26 cellular contexts compared by ENCODE assay signal in the genomic region with DNA sequence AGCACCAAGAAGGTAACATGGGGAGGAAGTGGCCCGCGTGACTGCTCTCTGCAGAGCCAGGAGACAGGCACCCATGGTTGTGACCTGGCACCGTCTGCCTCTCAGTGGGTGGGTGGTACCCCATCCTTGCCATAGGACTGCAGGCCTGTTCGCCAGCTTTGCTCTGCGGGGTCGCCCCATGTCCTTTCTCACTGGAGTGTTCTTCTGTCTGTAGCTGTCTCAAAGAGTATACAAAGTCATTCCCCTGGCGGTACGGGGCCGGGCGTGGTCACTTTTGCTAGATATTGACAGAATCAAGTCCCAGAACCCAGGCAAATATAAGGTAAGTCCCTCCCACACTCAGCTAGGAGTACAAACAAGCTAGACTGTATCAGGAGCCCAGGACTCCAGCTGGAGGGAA. TPM values are rescaled to one million over a fixed set of nuclear protein-coding genes. Genes with fewer than 3 reads are reported as not detected.
DNase-seq lines count a peak whose midpoint lies in the region; ATAC-seq, FAIRE-seq and TF ChIP-seq lines count a peak whose summit lies in the region.
"Had no signal": no experiment of that assay in that cellular context is flagged by ENCODE, and none has a peak within 500 bp of the region (broad histone marks: within the 10 kb centered on the region; RNA-seq: fewer than 3 reads in every experiment).

No MANE protein-coding gene starts in this region.

- intact Hi-C loops in colonic mucosa (cut with DNase I), result no loop called here
- intact Hi-C loops in pancreas (cut with DNase I), result no loop called here

- H3K36me3 ChIP-seq in colonic mucosa (no peaks in the 10 kb centered on the region), pancreas (no peaks in the 10 kb centered on the region), mesenchymal stem cell (ENCODE audit: control insufficient read depth in 1 of 2, insufficient read depth in 2 of 2, low read depth in 1 of 2, low read length in 2 of 2) (no peaks in the 10 kb centered on the region)
- H3K36me3 ChIP-seq: BE2C, BLaER1 had no signal

- no peaks in the 10 kb centered on the region for H3K27me3 ChIP-seq in colonic mucosa
- H3K27me3 ChIP-seq in pancreas, result no peaks in the 10 kb centered on the region
- peaks cover 0 to 14% of the 10 kb centered on the region in 2 experiments for H3K27me3 ChIP-seq in mesenchymal stem cell (ENCODE audit: control insufficient read depth in 1 of 2, insufficient read depth in 1 of 2, low read length in 2 of 2)
- H3K27me3 ChIP-seq: BE2C, BLaER1 had no signal

- H3K27ac ChIP-seq in colonic mucosa, result no peak overlapping the region
- H3K27ac ChIP-seq in pancreas, result no peak overlapping the region
- H3K27ac ChIP-seq in mesenchymal stem cell (ENCODE audit: low read length, poor library complexity, severe bottlenecking), result no peak overlapping the region
- H3K27ac ChIP-seq: BLaER1 had no signal

- H3K4me1 ChIP-seq in colonic mucosa (no peaks in the 10 kb centered on the region), pancreas (no peaks in the 10 kb centered on the region), mesenchymal stem cell (ENCODE audit: control insufficient read depth, insufficient read depth, low read depth, low read length) (peaks cover 6% of the 10 kb centered on the region)
- H3K4me1 ChIP-seq: BE2C had no signal

- TF ChIP-seq CTCF in colonic mucosa (IDR thresholded peaks at IDR 0.05) (no peak), pancreas (IDR thresholded peaks at IDR 0.05) (no peak)

- H3K9me3 ChIP-seq in colonic mucosa (no peaks in the 10 kb centered on the region), pancreas (no peaks in the 10 kb centered on the region), mesenchymal stem cell (ENCODE audit: control insufficient read depth, low read length) (no peaks in the 10 kb centered on the region)
- H3K9me3 ChIP-seq: BE2C, BLaER1 had no signal

- H2BK15ac ChIP-seq in mesenchymal stem cell (ENCODE audit: low read depth, poor library complexity, severe bottlenecking), result no peak overlapping the region

- H3K4me3 ChIP-seq in colonic mucosa (no peak overlapping the region), pancreas (no peak overlapping the region), mesenchymal stem cell (ENCODE audit: insufficient read depth in 1 of 2, low read depth in 1 of 2, low read length in 2 of 2) (no peak overlapping the region)
- H3K4me3 ChIP-seq: BLaER1, GM12878 had no signal

- H2BK12ac ChIP-seq in mesenchymal stem cell (ENCODE audit: low read length in 2 of 2), result no peak overlapping the region

- H2BK120ac ChIP-seq in mesenchymal stem cell (ENCODE audit: low read depth, low read length), result no peak overlapping the region

- H3K9ac ChIP-seq in colonic mucosa (ENCODE audit: low read depth in 2 of 2, low read length in 2 of 2) (no peak overlapping the region), mesenchymal stem cell (ENCODE audit: low read length) (no peak overlapping the region)
- H3K9ac ChIP-seq: BLaER1 had no signal

- H3K18ac ChIP-seq in mesenchymal stem cell (ENCODE audit: low read depth in 1 of 2, low read length in 2 of 2), result no peak overlapping the region

- no peak overlapping the region for H4K8ac ChIP-seq in mesenchymal stem cell (ENCODE audit: low read length)

- no peak overlapping the region for H2BK5ac ChIP-seq in mesenchymal stem cell (ENCODE audit: low read depth, low read length, poor library complexity, severe bottlenecking)

- H3K14ac ChIP-seq in mesenchymal stem cell (ENCODE audit: low read length in 2 of 2), result no peak overlapping the region

- no peaks in the 10 kb centered on the region for H3K79me1 ChIP-seq in mesenchymal stem cell (replicated peaks; ENCODE audit: low read length, poor library complexity, severe bottlenecking)

- WGBS in pancreas, 2 donors, result 80 to 86% methylated on average over 10 of the region's 10 CpGs
- 92% methylated on average over 10 of the region's 10 CpGs for WGBS in mesenchymal stem cell

- H2AK5ac ChIP-seq in mesenchymal stem cell (ENCODE audit: low read length, severe bottlenecking), result no peak overlapping the region

- H3K4ac ChIP-seq in mesenchymal stem cell (ENCODE audit: low read depth in 1 of 2, low read length in 2 of 2), result no peak overlapping the region

- H3K23ac ChIP-seq in mesenchymal stem cell (ENCODE audit: low read length in 2 of 2), result no peak overlapping the region

- DNase-seq in HTR-8/SVneo (ENCODE audit: insufficient read length, low spot score), result no peak
- DNase-seq in islet precursor cell, result peak; percentile 46
- no peak for DNase-seq in colonic mucosa
- no peak for DNase-seq in pancreas
- DNase-seq in mesenchymal stem cell, result no peak
- DNase-seq: 8988T; ACHN; BE2C; C1 segment of cervical spinal cord; CD4-positive, alpha-beta memory T cell; CD4-positive, CD25-positive, alpha-beta regulatory T cell; CD8-positive, alpha-beta memory T cell; COR-L47; DMS 273 treated with DMSO at 0.1 percent for 48 hours; DMS153; DMS53; DMS79; DND-41; EL; GDM1 had no signal

- H2AFZ ChIP-seq in mesenchymal stem cell (ENCODE audit: low read depth, low read length), result no peak overlapping the region

- no peak overlapping the region for H4K91ac ChIP-seq in mesenchymal stem cell (ENCODE audit: low read length)

- FAIRE-seq in HTR-8/SVneo (lab: Jason Lieb, UNC) (peak; percentile 60), pancreas (lab: Jason Lieb, UNC) (no peak)
- FAIRE-seq: A204.1, GM12878, GM18507 had no signal

- ATAC-seq in pancreas, result no peak
- ATAC-seq: GM12878 had no signal

- H3K4me2 ChIP-seq in mesenchymal stem cell (ENCODE audit: low read length, poor library complexity, severe bottlenecking), result no peak overlapping the region
- H3K4me2 ChIP-seq: BLaER1 had no signal

RNA-seq across cellular contexts. Expression of gene TBC1D26, which starts 6.0 kb away (rescaled TPM):
- total RNA-seq in colonic mucosa (not detected), pancreas (not detected)
- under 1 TPM in 1 of 2 donors, not detected in 1; 0.38 TPM for polyA plus RNA-seq in pancreas
- polyA plus RNA-seq in mesenchymal stem cell (2013, experiment 1 of 2), result 0.03 TPM
- polyA plus RNA-seq in mesenchymal stem cell (2013, experiment 2 of 2), result not detected
- total RNA-seq: Daoy, GM12878 had no signal
- polyA plus RNA-seq: CD14-positive monocyte; CD4-positive, alpha-beta memory T cell; CD4-positive, CD25-positive, alpha-beta regulatory T cell had no signal

RNA-seq across cellular contexts. Expression of gene ZNF286A, which starts 38.5 kb away (rescaled TPM):
- total RNA-seq in colonic mucosa (10 to 100 TPM; 10.9 to 11.3 TPM), pancreas (10 to 100 TPM in 1 of 6 donors, 1 to 10 TPM in 5; 3.0 to 11.1 (median 5.6) TPM)
- 1 to 10 TPM; 3.5 to 5.3 TPM for polyA plus RNA-seq in pancreas
- 11.0 TPM for polyA plus RNA-seq in mesenchymal stem cell (2013, experiment 1 of 2)
- 12.0 TPM for polyA plus RNA-seq in mesenchymal stem cell (2013, experiment 2 of 2)

RNA-seq across cellular contexts. Expression of gene TRIM16, which starts 54.0 kb away (rescaled TPM):
- total RNA-seq in colonic mucosa (10 to 100 TPM; 27.2 to 30.4 TPM), pancreas (10 to 100 TPM in 1 of 6 donors, 1 to 10 TPM in 5; 4.3 to 10.2 (median 6.2) TPM)
- 1 to 10 TPM; 3.1 TPM for polyA plus RNA-seq in pancreas
- 20.4 TPM for polyA plus RNA-seq in mesenchymal stem cell (2013, experiment 1 of 2)
- 21.1 TPM for polyA plus RNA-seq in mesenchymal stem cell (2013, experiment 2 of 2)
